Comparison of ENCODE assay signal across 8 cellular contexts in genomic region chr14:73713804-73714655, GRCh38. TPM values are rescaled to one million over a fixed set of nuclear protein-coding genes. Genes with fewer than 3 reads are reported as not detected.
DNase-seq lines count a peak whose midpoint lies in the region; ATAC-seq and TF ChIP-seq lines count a peak whose summit lies in the region.

PNMA1 (minus strand) TSS chr14:73714384; CDS start chr14:73713639, 745 bp downstream.

- peak; percentile 97 for DNase-seq in GM03348 (ENCODE audit: low spot score)
- peak; percentile 66 for DNase-seq in HFFc6
- DNase-seq in NCI-H1048 (lab: John Stamatoyannopoulos, UW) = peak; percentile 24
- peak; percentile 34 for DNase-seq in SKM-1 (lab: John Stamatoyannopoulos, UW; ENCODE audit: unreplicated experiment)
- peak; percentile 89 for DNase-seq in globus pallidus (ENCODE audit: low spot score)
- DNase-seq in omental fat pad (ENCODE audit: low spot score) = peak; percentile 71
- peak; percentile 86 to 91 for DNase-seq in suprapubic skin (ENCODE audit: low spot score in 2 of 2)

- ATAC-seq in omental fat pad (ENCODE audit: low FRiP score) = peak; percentile 74

- H3K9me3 Mint-ChIP-seq in HFFc6 = no peaks in the 10 kb centered on the region
- H3K9me3 Mint-ChIP-seq in activated naive CD4-positive, alpha-beta T cell treated with anti-CD3 and anti-CD28 coated beads, Interleukin-2, amount 50 U/mL, for 24 hours = no peaks in the 10 kb centered on the region

- peak within 1 kb of the TSS; percentile 68 for H3K4me3 ChIP-seq in suprapubic skin

- peaks cover 39% of the 10 kb centered on the region for H3K4me1 ChIP-seq in suprapubic skin

- TF ChIP-seq EP300 in suprapubic skin (IDR thresholded peaks at IDR 0.05) = no peak

- H3K4me1 Mint-ChIP-seq in HFFc6 (ENCODE audit: low read depth) = peaks cover 26% of the 10 kb centered on the region
- H3K4me1 Mint-ChIP-seq in activated naive CD4-positive, alpha-beta T cell treated with anti-CD3 and anti-CD28 coated beads, Interleukin-2, amount 50 U/mL, for 24 hours = peaks cover 21% of the 10 kb centered on the region

- H3K27ac Mint-ChIP-seq in HFFc6 = peak within 1 kb of the TSS; percentile 94
- H3K27ac Mint-ChIP-seq in activated naive CD4-positive, alpha-beta T cell treated with anti-CD3 and anti-CD28 coated beads, Interleukin-2, amount 50 U/mL, for 24 hours = peak within 1 kb of the TSS; percentile 94

- H3K27ac ChIP-seq in suprapubic skin = peak within 1 kb of the TSS; percentile 87

- peaks cover 11% of the 10 kb centered on the region for H3K36me3 Mint-ChIP-seq in HFFc6 (ENCODE audit: low read depth)
- peaks cover 6% of the 10 kb centered on the region for H3K36me3 Mint-ChIP-seq in activated naive CD4-positive, alpha-beta T cell treated with anti-CD3 and anti-CD28 coated beads, Interleukin-2, amount 50 U/mL, for 24 hours

- H3K36me3 ChIP-seq in suprapubic skin = peaks cover 31% of the 10 kb centered on the region

- peak within 1 kb of the TSS; percentile 95 for H3K4me3 Mint-ChIP-seq in HFFc6
- H3K4me3 Mint-ChIP-seq in activated naive CD4-positive, alpha-beta T cell treated with anti-CD3 and anti-CD28 coated beads, Interleukin-2, amount 50 U/mL, for 24 hours = peak within 1 kb of the TSS; percentile 96

- peaks cover 10% of the 10 kb centered on the region; the same call in 1 of the 2 replicates for H3K27me3 Mint-ChIP-seq in HFFc6 (ENCODE audit: insufficient read depth)
- H3K27me3 Mint-ChIP-seq in activated naive CD4-positive, alpha-beta T cell treated with anti-CD3 and anti-CD28 coated beads, Interleukin-2, amount 50 U/mL, for 24 hours = no peaks in the 10 kb centered on the region

- no peaks in the 10 kb centered on the region for H3K27me3 ChIP-seq in suprapubic skin

- 0% methylated on average over 4 of the region's 113 CpGs for WGBS in suprapubic skin

- peak in 1 of 2 donors; percentile 17 for TF ChIP-seq POLR2A in suprapubic skin (IDR thresholded peaks at IDR 0.05)

- TF ChIP-seq CTCF in HFFc6 (IDR thresholded peaks at IDR 0.05) (no peak), omental fat pad (IDR thresholded peaks at IDR 0.05) (no peak), suprapubic skin (IDR thresholded peaks at IDR 0.05) (no peak)

- H3K9me3 ChIP-seq in suprapubic skin = no peaks in the 10 kb centered on the region

RNA-seq across cellular contexts. Expression of gene PNMA1, which starts in this region (rescaled TPM):
- 10 to 100 TPM; 51.1 to 60.9 (median 53.2) TPM for total RNA-seq in HFFc6 (2021; fragmentation: NEBNext Ultra II Directional; extraction: Animal tissue kit (Norgen Biotek cat#: 25700))
- total RNA-seq in omental fat pad = 10 to 100 TPM; 14.8 to 22.6 (median 20.1) TPM
- total RNA-seq in suprapubic skin = 1 to 10 TPM; 5.2 to 9.8 (median 6.4) TPM

Comparison
In these comparisons a context has a peak if more than half of its experiments do, and no peak if none do; other contexts are left out.
1. Peak in every context shown above with its lines: DNase-seq, ATAC-seq, H3K4me3 ChIP-seq and H3K27ac ChIP-seq.
2. DNase-seq: peak in every context shown above with its lines; median percentile 97 in GM03348; 89 in globus pallidus; 88 in suprapubic skin; 71 in omental fat pad; 66 in HFFc6; 34 in SKM-1; 24 in NCI-H1048.